9 cellular contexts compared by ENCODE assay signal in genomic region chr15:68431037-68431791, GRCh38. TPM values are rescaled to one million over a fixed set of nuclear protein-coding genes. Genes with fewer than 3 reads are reported as not detected.
DNase-seq lines count a peak whose midpoint lies in the region; ATAC-seq and TF ChIP-seq lines count a peak whose summit lies in the region.
"Had no signal": no experiment of that assay in that cellular context is flagged by ENCODE, and none has a peak within 500 bp of the region (broad histone marks: within the 10 kb centered on the region; RNA-seq: fewer than 3 reads in every experiment).

No MANE protein-coding gene starts in this region.

- H3F3A ChIP-seq in GM23248 (ENCODE audit: insufficient read depth), result peaks cover 30% of the 10 kb centered on the region

- H3K36me3 ChIP-seq in GM23248 (ENCODE audit: low read depth), result no peaks in the 10 kb centered on the region

- no peaks in the 10 kb centered on the region for H3K9me3 ChIP-seq in GM23248 (ENCODE audit: low read depth)

- TF ChIP-seq CTCF in astrocyte of the cerebellum (IDR thresholded peaks at IDR 0.05; ENCODE audit: low read depth, low read length, missing control alignments), result no peak

- H3K9ac ChIP-seq in GM23248, result peak overlapping the region; percentile 83

- no peaks in the 10 kb centered on the region for H3K9me2 ChIP-seq in GM23248 (ENCODE audit: insufficient read depth)

- ATAC-seq in GM18870 (IDR thresholded peaks at IDR 0.05; ENCODE audit: unreplicated experiment) (no peak), HG02610 (IDR thresholded peaks at IDR 0.05; ENCODE audit: unreplicated experiment) (no peak)

- WGBS in GM23248 (ENCODE audit: low coverage in 1 of 2, low lambda C conversion rate in 2 of 2, missing lambda C conversion rate in 2 of 2), 2 experiments, result 1% methylated on average over 56 to 61 of the region's 69 CpGs

- no peaks in the 10 kb centered on the region for H4K20me1 ChIP-seq in GM23248 (ENCODE audit: insufficient read depth)

- H3K27ac ChIP-seq in GM23248, result peak overlapping the region; percentile 40

- H3K27me3 ChIP-seq in GM23248 (replicated peaks; ENCODE audit: insufficient read depth), result no peaks in the 10 kb centered on the region

- H2AFZ ChIP-seq in GM23248, result peak overlapping the region; percentile 76

- peak overlapping the region; percentile 94 for H3K4me3 ChIP-seq in GM23248
- H3K4me3 ChIP-seq in astrocyte of the cerebellum (ENCODE audit: low read depth, low read length), result peak overlapping the region; percentile 61
- H3K4me3 ChIP-seq in skeletal muscle cell (ENCODE audit: low read depth, low read length), result peak overlapping the region; percentile 71

- peak; percentile 71 for DNase-seq in GM23248
- DNase-seq in astrocyte of the cerebellum (ENCODE audit: low read depth), result no peak
- peak; percentile 56 for DNase-seq in iPS-NIHi7 (ENCODE audit: extremely low spot score)
- DNase-seq in skeletal muscle cell (ENCODE audit: low read depth), result no peak
- no peak for DNase-seq in T-helper 1 cell
- DNase-seq in medulla oblongata (ENCODE audit: extremely low spot score), result no peak
- DNase-seq: effector CD8-positive, alpha-beta T cell had no signal

- H3K4me1 ChIP-seq in GM23248 (ENCODE audit: insufficient read depth), result peaks cover 37% of the 10 kb centered on the region

- peak overlapping the region; percentile 85 for H3K4me2 ChIP-seq in GM23248 (ENCODE audit: unreplicated experiment)

- peaks cover 61% of the 10 kb centered on the region for H3K79me2 ChIP-seq in GM23248 (ENCODE audit: insufficient read depth)

- in situ Hi-C loops in GM23248 (cut with MboI), result no loop called here
- in situ Hi-C loops in astrocyte of the cerebellum (cut with HindIII; ENCODE audit: low sequenced_read_pairs), result no loop called here

RNA-seq across cellular contexts. Expression of gene ITGA11, which starts 0.7 kb away (rescaled TPM):
- total RNA-seq in GM23248 (2014; rRNA removed; shearing (Covaris generic)), result 352 and 408 TPM in 2 replicates
- polyA plus RNA-seq in GM23248 (2016; fragmentation: Nextera tagmentation; extraction: Ambion mirVana), result 312 TPM in 2 replicates

Comparison
In these comparisons a context has a peak if more than half of its experiments do, and no peak if none do; other contexts are left out.
1. DNase-seq: peak in GM23248 (single experiment) and iPS-NIHi7 (single experiment); none in astrocyte of the cerebellum (single experiment), skeletal muscle cell (single experiment), T-helper 1 cell (0 of 5) and medulla oblongata (single experiment).
2. Peak in every context shown above with its lines, with median percentiles within 50 percentile points of each other: H3K4me3 ChIP-seq.